In genomic region chr2:1277634-1278033, GRCh38 we compare ENCODE assay signal across 39 cellular contexts.
"Had no signal": no experiment of that assay in that cellular context is flagged by ENCODE, and none has a peak within 500 bp of the region (broad histone marks: within the 10 kb centered on the region; RNA-seq: fewer than 3 reads in every experiment).

No MANE protein-coding gene starts in this region.

- H3K4me3 ChIP-seq: adrenal gland, ascending aorta, body of pancreas, breast epithelium, cardiac muscle cell had no signal

- H3K4me1 ChIP-seq: adrenal gland, ascending aorta, body of pancreas, breast epithelium had no signal

- H3K9me3 Mint-ChIP-seq: activated naive CD4-positive, alpha-beta T cell treated with anti-CD3 and anti-CD28 coated beads, Interleukin-2, amount 50 U/mL, for 24 hours; activated T-helper 1 cell treated with anti-CD3 and anti-CD28 coated beads, Interleukin-12 subunit alpha, Interleukin-12 subunit beta, Interleukin-2, Interleukin-4 antibody, amounts not matched to agents 30 ng/mL and 10 ng/mL and 1 ng/mL, durations not matched to agents 14 hours and 24 hours and 36 hours; activated T-helper 2 cell treated with anti-CD3 and anti-CD28 coated beads, Interferon-gamma antibody, Interleukin-2, Interleukin-4, amounts not matched to agents 10 μg/mL and 5 μg/mL and 100 μg/mL, durations not matched to agents 14 hours and 24 hours and 36 hours had no signal

- ATAC-seq: activated naive CD4-positive, alpha-beta T cell treated with anti-CD3 and anti-CD28 coated beads, Interleukin-2, amount 50 U/mL, for 72 hours; activated naive CD8-positive, alpha-beta T cell treated with anti-CD3 and anti-CD28 coated beads, Interleukin-2, amount 50 U/mL, for 24 hours; activated T-cell treated with anti-CD3 and anti-CD28 coated beads, Interleukin-2, amount 50 U/mL, for 4 hours; activated T-cell treated with anti-CD3 and anti-CD28 coated beads, Interleukin-2, amount 50 U/mL, for 72 hours; activated T-helper 17 cell treated with anti-CD3 and anti-CD28 coated beads, Interleukin-2, amount 50 U/mL, for 72 hours; body of pancreas had no signal

- H3K27me3 Mint-ChIP-seq: activated naive CD4-positive, alpha-beta T cell treated with anti-CD3 and anti-CD28 coated beads, Interleukin-2, amount 10 ng/mL, durations not matched to agents 7 days and 5 days; activated naive CD4-positive, alpha-beta T cell treated with anti-CD3 and anti-CD28 coated beads, Interleukin-2, amount 50 U/mL, for 24 hours; activated naive CD8-positive, alpha-beta T cell; activated naive CD8-positive, alpha-beta T cell treated with anti-CD3 and anti-CD28 coated beads, Interleukin-2, amount 50 U/mL, for 24 hours; activated T-cell treated with anti-CD3 and anti-CD28 coated beads, Interleukin-2, amount 50 U/mL, for 24 hours; activated T-helper 17 cell treated with anti-CD3 and anti-CD28 coated beads, Interleukin-2, amount 50 U/mL, for 72 hours; brain; central memory CD8-positive, alpha-beta T cell had no signal

- H3K36me3 Mint-ChIP-seq: activated naive CD4-positive, alpha-beta T cell treated with anti-CD3 and anti-CD28 coated beads, Interleukin-2, amount 10 ng/mL, durations not matched to agents 7 days and 5 days had no signal

- H3K27me3 ChIP-seq: adrenal gland, ascending aorta, body of pancreas, brain microvascular endothelial cell, breast epithelium, cardiac muscle cell had no signal

- H3K4me1 Mint-ChIP-seq: activated naive CD4-positive, alpha-beta T cell treated with anti-CD3 and anti-CD28 coated beads, Interleukin-2, amount 10 ng/mL, durations not matched to agents 7 days and 5 days; activated naive CD4-positive, alpha-beta T cell treated with anti-CD3 and anti-CD28 coated beads, Interleukin-2, amount 50 U/mL, for 24 hours; activated naive CD8-positive, alpha-beta T cell treated with anti-CD3 and anti-CD28 coated beads for 36 hours; activated naive CD8-positive, alpha-beta T cell treated with anti-CD3 and anti-CD28 coated beads, Interleukin-2, amount 50 U/mL, for 24 hours; activated T-helper 17 cell treated with anti-CD3 and anti-CD28 coated beads, Interleukin-2, amount 50 U/mL, for 72 hours; central memory CD8-positive, alpha-beta T cell had no signal

- H3K27ac ChIP-seq: adrenal gland, ascending aorta, body of pancreas, brain microvascular endothelial cell, breast epithelium, cardiac muscle cell had no signal

- DNase-seq: activated effector memory CD4-positive, alpha-beta T cell treated with anti-CD3 and anti-CD28 coated beads, Interleukin-2, amount 50 U/mL, for 16 hours; activated effector memory CD4-positive, alpha-beta T cell treated with Interleukin-2 at 50 U/mL for 16 hours; activated gamma-delta T cell; activated gamma-delta T cell treated with Interleukin-2 at 50 U/mL for 16 hours; activated naive CD4-positive, alpha-beta T cell; activated naive CD4-positive, alpha-beta T cell treated with anti-CD3 and anti-CD28 coated beads for 36 hours; activated naive CD4-positive, alpha-beta T cell treated with anti-CD3 and anti-CD28 coated beads, Interleukin-2, amount 10 ng/mL, durations not matched to agents 7 days and 5 days; activated naive CD4-positive, alpha-beta T cell treated with anti-CD3 and anti-CD28 coated beads, Interleukin-2, amount 50 U/mL, for 16 hours; activated naive CD4-positive, alpha-beta T cell treated with Interleukin-2 at 50 U/mL for 16 hours; activated naive CD8-positive, alpha-beta T cell treated with anti-CD3 and anti-CD28 coated beads for 36 hours; activated naive CD8-positive, alpha-beta T cell treated with anti-CD3 and anti-CD28 coated beads, Interleukin-2, amount 10 ng/mL, durations not matched to agents 7 days and 5 days; activated naive CD8-positive, alpha-beta T cell treated with anti-CD3 and anti-CD28 coated beads, Interleukin-2, amount 50 U/mL, for 24 hours; activated T-cell treated with anti-CD3 and anti-CD28 coated beads for 4 hours; activated T-cell treated with anti-CD3 and anti-CD28 coated beads, Interleukin-2, amount 50 U/mL, for 1 hour; activated T-cell treated with anti-CD3 and anti-CD28 coated beads, Interleukin-2, amount 50 U/mL, for 24 hours; activated T-cell treated with anti-CD3 and anti-CD28 coated beads, Interleukin-2, amount 50 U/mL, for 4 hours; activated T-cell treated with anti-CD3 and anti-CD28 coated beads, Interleukin-2, amount 50 U/mL, for 48 hours; activated T-cell treated with anti-CD3 and anti-CD28 coated beads, Interleukin-2, amount 50 U/mL, for 72 hours; adrenal gland; amniotic stem cell; amygdala; anterior cingulate cortex; aorta; body of pancreas; brain microvascular endothelial cell; caudate nucleus; central memory CD4-positive, alpha-beta T cell; cerebellar nuclear complex had no signal

- H3K36me3 ChIP-seq: adrenal gland, ascending aorta, brain microvascular endothelial cell, breast epithelium, cardiac muscle cell had no signal

- H3K4me3 Mint-ChIP-seq: activated naive CD4-positive, alpha-beta T cell treated with anti-CD3 and anti-CD28 coated beads for 36 hours; activated naive CD4-positive, alpha-beta T cell treated with anti-CD3 and anti-CD28 coated beads, Interleukin-2, amount 10 ng/mL, durations not matched to agents 7 days and 5 days; activated naive CD4-positive, alpha-beta T cell treated with anti-CD3 and anti-CD28 coated beads, Interleukin-2, amount 50 U/mL, for 24 hours; activated naive CD8-positive, alpha-beta T cell; activated naive CD8-positive, alpha-beta T cell treated with anti-CD3 and anti-CD28 coated beads for 36 hours; activated naive CD8-positive, alpha-beta T cell treated with anti-CD3 and anti-CD28 coated beads, Interleukin-2, amount 10 ng/mL, durations not matched to agents 7 days and 5 days; activated naive CD8-positive, alpha-beta T cell treated with anti-CD3 and anti-CD28 coated beads, Interleukin-2, amount 50 U/mL, for 24 hours; activated T-cell treated with anti-CD3 and anti-CD28 coated beads, Interleukin-2, amount 50 U/mL, for 24 hours; activated T-cell treated with anti-CD3 and anti-CD28 coated beads, Interleukin-2, amount 50 U/mL, for 4 hours; activated T-cell treated with anti-CD3 and anti-CD28 coated beads, Interleukin-2, amount 50 U/mL, for 72 hours; activated T-helper 1 cell treated with anti-CD3 and anti-CD28 coated beads, Interleukin-12 subunit alpha, Interleukin-12 subunit beta, Interleukin-2, Interleukin-4 antibody, amounts not matched to agents 30 ng/mL and 10 ng/mL and 1 ng/mL, durations not matched to agents 14 hours and 24 hours and 36 hours; activated T-helper 17 cell treated with anti-CD3 and anti-CD28 coated beads, Interleukin-2, amount 50 U/mL, for 72 hours; brain; central memory CD8-positive, alpha-beta T cell had no signal

- H3K27ac Mint-ChIP-seq: activated naive CD4-positive, alpha-beta T cell treated with anti-CD3 and anti-CD28 coated beads for 36 hours; activated naive CD4-positive, alpha-beta T cell treated with anti-CD3 and anti-CD28 coated beads, Interleukin-2, amount 10 ng/mL, durations not matched to agents 7 days and 5 days; activated naive CD4-positive, alpha-beta T cell treated with anti-CD3 and anti-CD28 coated beads, Interleukin-2, amount 50 U/mL, for 24 hours; activated naive CD4-positive, alpha-beta T cell treated with anti-CD3 and anti-CD28 coated beads, Interleukin-2, amount 50 U/mL, for 72 hours; activated naive CD8-positive, alpha-beta T cell; activated naive CD8-positive, alpha-beta T cell treated with anti-CD3 and anti-CD28 coated beads for 36 hours; activated naive CD8-positive, alpha-beta T cell treated with anti-CD3 and anti-CD28 coated beads, Interleukin-2, amount 10 ng/mL, durations not matched to agents 7 days and 5 days; activated naive CD8-positive, alpha-beta T cell treated with anti-CD3 and anti-CD28 coated beads, Interleukin-2, amount 50 U/mL, for 24 hours; activated T-cell treated with anti-CD3 and anti-CD28 coated beads, Interleukin-2, amount 50 U/mL, for 24 hours; activated T-cell treated with anti-CD3 and anti-CD28 coated beads, Interleukin-2, amount 50 U/mL, for 72 hours; activated T-helper 1 cell treated with anti-CD3 and anti-CD28 coated beads, Interleukin-12 subunit alpha, Interleukin-12 subunit beta, Interleukin-2, Interleukin-4 antibody, amounts not matched to agents 30 ng/mL and 10 ng/mL and 1 ng/mL, durations not matched to agents 14 hours and 24 hours and 36 hours; activated T-helper 17 cell treated with anti-CD3 and anti-CD28 coated beads, Interleukin-2, amount 50 U/mL, for 72 hours; activated T-helper 2 cell treated with anti-CD3 and anti-CD28 coated beads, Interferon-gamma antibody, Interleukin-2, Interleukin-4, amounts not matched to agents 10 μg/mL and 5 μg/mL and 100 μg/mL, durations not matched to agents 14 hours and 24 hours and 36 hours; brain had no signal

- H3K9me3 ChIP-seq: adrenal gland, ascending aorta had no signal
